In genomic region chr7:99133766-99134564, GRCh38 we compare ENCODE assay signal across 1 cellular context.
TF ChIP-seq lines count a peak whose summit lies in the region.

No MANE protein-coding gene starts in this region.

TF ChIP-seq in K562, 482 proteins besides CTCF, POLR2A, EP300 and RAD21:
- TF ChIP-seq NCOA4 (IDR thresholded peaks at IDR 0.05; ENCODE audit: partially characterized antibody) (no peak), ZNF384 (IDR thresholded peaks at IDR 0.05; ENCODE audit: low read depth, low read length) (peak; percentile 63; the same call in 1 of the 2 replicates), MBD1 (CRISPR knock-in tag; IDR thresholded peaks at IDR 0.05) (peak; percentile 34; the same call in 1 of the 2 replicates), FOXK2 (conservative IDR thresholded peaks at IDR 0.05 in 1 of 2, IDR thresholded peaks at IDR 0.05 in 1 of 2; ENCODE audit: low read depth in 2 of 2) (0 out of 4 replicates have a peak, but pooled peaks of 1 of the 2 experiments have one; percentile 31), AFF1 (IDR thresholded peaks at IDR 0.05; ENCODE audit: low read depth in 1 of 2, partially characterized antibody in 2 of 2) (peak in 1 of 2 experiments; percentile 27), HLTF (IDR thresholded peaks at IDR 0.05) (peak; percentile 49; the same call in 1 of the 2 replicates), ZNF740 (CRISPR knock-in tag; IDR thresholded peaks at IDR 0.05) (no peak), ZNF740 (tag; IDR thresholded peaks at IDR 0.05) (0 out of 4 replicates have a peak, but pooled peaks of 1 of the 2 experiments have one; percentile 15), CXXC5 (CRISPR knock-in tag; IDR thresholded peaks at IDR 0.05) (0 out of 2 replicates have a peak, but pooled peaks have one; percentile 15), DEAF1 (CRISPR knock-in tag; IDR thresholded peaks at IDR 0.05) (no peak), PRDM10 (IDR thresholded peaks at IDR 0.05; ENCODE audit: partially characterized antibody) (peak; percentile 32), DPF2 (IDR thresholded peaks at IDR 0.05) (peak; percentile 41; the same call in 1 of the 2 replicates), CC2D1A (IDR thresholded peaks at IDR 0.05) (0 out of 2 replicates have a peak, but pooled peaks have one; percentile 11), NBN (IDR thresholded peaks at IDR 0.05; ENCODE audit: low read depth) (0 out of 2 replicates have a peak, but pooled peaks have one; percentile 40), MCM3 (IDR thresholded peaks at IDR 0.05) (no peak)
- TF ChIP-seq, protein P1, sequence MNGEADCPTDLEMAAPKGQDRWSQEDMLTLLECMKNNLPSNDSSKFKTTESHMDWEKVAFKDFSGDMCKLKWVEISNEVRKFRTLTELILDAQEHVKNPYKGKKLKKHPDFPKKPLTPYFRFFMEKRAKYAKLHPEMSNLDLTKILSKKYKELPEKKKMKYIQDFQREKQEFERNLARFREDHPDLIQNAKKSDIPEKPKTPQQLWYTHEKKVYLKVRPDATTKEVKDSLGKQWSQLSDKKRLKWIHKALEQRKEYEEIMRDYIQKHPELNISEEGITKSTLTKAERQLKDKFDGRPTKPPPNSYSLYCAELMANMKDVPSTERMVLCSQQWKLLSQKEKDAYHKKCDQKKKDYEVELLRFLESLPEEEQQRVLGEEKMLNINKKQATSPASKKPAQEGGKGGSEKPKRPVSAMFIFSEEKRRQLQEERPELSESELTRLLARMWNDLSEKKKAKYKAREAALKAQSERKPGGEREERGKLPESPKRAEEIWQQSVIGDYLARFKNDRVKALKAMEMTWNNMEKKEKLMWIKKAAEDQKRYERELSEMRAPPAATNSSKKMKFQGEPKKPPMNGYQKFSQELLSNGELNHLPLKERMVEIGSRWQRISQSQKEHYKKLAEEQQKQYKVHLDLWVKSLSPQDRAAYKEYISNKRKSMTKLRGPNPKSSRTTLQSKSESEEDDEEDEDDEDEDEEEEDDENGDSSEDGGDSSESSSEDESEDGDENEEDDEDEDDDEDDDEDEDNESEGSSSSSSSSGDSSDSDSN (IDR thresholded peaks at IDR 0.05; ENCODE audit: borderline replicate concordance in 1 of 2, low read depth in 2 of 2, low read length in 2 of 2): no peak
